Comparison of ENCODE assay signal across 9 cellular contexts in the genomic region with DNA sequence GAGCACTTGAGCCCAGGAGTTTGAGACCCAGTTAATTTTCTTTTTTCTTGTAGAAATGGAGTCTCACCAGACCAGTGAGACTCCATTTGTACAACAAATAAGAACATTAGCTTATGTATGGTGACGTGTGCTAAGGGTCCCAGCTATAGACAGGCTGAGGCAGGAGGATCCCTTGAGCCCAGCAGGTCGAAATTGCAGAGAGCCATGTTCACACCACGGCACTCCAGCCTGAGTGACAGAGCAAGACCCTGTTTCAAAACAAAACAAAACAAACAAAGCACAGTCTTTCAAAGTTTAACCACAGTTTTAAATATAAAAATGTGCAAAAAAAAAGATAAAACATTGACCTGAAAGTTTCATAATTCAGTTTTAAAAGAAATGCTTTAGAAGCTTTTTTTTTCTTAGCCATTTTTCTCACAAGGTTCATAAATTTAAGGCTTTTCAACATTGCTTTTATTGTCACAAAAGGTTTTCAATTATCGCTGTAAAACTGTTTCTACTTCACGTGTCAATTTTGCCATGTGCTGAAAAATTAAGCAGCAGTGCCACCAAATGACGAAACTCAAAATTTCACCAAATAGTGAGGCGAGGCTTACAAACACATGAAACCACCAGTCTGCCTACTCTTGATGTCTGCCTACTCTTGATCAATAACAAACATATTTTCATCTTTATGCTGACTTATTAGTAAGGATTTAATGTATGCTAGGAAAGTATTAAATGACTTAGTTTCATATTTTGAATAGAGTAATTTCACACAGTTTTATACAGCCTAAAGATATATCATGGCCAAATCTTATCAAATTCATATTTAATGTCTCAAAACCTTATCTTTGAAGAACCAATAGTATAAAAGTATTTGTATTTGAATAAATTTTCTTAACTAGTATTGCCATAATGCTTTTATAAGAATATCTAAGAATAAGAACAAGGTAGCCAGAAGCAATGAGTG.
DNase-seq lines count a peak whose midpoint lies in the region; ATAC-seq and TF ChIP-seq lines count a peak whose summit lies in the region.
"Had no signal": no experiment of that assay in that cellular context is flagged by ENCODE, and none has a peak within 500 bp of the region (broad histone marks: within the 10 kb centered on the region; RNA-seq: fewer than 3 reads in every experiment).

No MANE protein-coding gene starts in this region.

- intact Hi-C loops in prostate gland (cut with DNase I): loop anchor here (2.0 to 10.0 kb wide), 4 partner anchors 215 to 971 kb away; a partner anchor contains a TSS

- no peak for TF ChIP-seq POLR2A in prostate gland (IDR thresholded peaks at IDR 0.05)

- peak; percentile 47; the same call in 1 of the 2 replicates for TF ChIP-seq CTCF in GM12874 (IDR thresholded peaks at IDR 0.05; ENCODE audit: insufficient read depth, low read depth, low read length)
- TF ChIP-seq CTCF in prostate gland (IDR thresholded peaks at IDR 0.05): peak in 3 of 4 experiments; percentile 43 to 71 (median 66)

- 18% methylated on average over 7 of the region's 7 CpGs for WGBS in prostate gland

- no peaks in the 10 kb centered on the region for H3K27me3 ChIP-seq in prostate gland (replicated peaks; ENCODE audit: insufficient read depth)

- H3K27ac ChIP-seq in prostate gland: no peak overlapping the region
- H3K27ac ChIP-seq: skin epidermis had no signal

- DNase-seq in Ammon's horn (ENCODE audit: low spot score): peak; percentile 77
- DNase-seq in NCI-H2029 (lab: John Stamatoyannopoulos, UW): peak; percentile 24
- DNase-seq in activated CD4-positive, alpha-beta T cell treated with anti-CD3 and anti-CD28 coated beads, Interleukin-2, amount 50 U/mL, for 1 hour: peak; percentile 13
- DNase-seq in globus pallidus (ENCODE audit: low spot score): peak; percentile 66
- DNase-seq in prostate gland (ENCODE audit: low spot score): peak; percentile 36
- no peak for DNase-seq in NCI-H524 treated with DMSO at 0.1 percent for 48 hours (lab: John Stamatoyannopoulos, UW)

- no peak overlapping the region for H3K4me3 ChIP-seq in prostate gland
- H3K4me3 ChIP-seq: skin epidermis had no signal

- ATAC-seq in HG02678 (IDR thresholded peaks at IDR 0.05; ENCODE audit: unreplicated experiment): peak; percentile 82

- no peaks in the 10 kb centered on the region for H3K36me3 ChIP-seq in prostate gland

- no peaks in the 10 kb centered on the region for H3K4me1 ChIP-seq in prostate gland (replicated peaks)

- H3K9me3 ChIP-seq in prostate gland: no peaks in the 10 kb centered on the region
